ENCODE assay signal across 27 cellular contexts in genomic region chr7:151179287-151179860, GRCh38. TPM values are rescaled to one million over a fixed set of nuclear protein-coding genes. Genes with fewer than 3 reads are reported as not detected.
"Had no signal": no experiment of that assay in that cellular context is flagged by ENCODE, and none has a peak within 500 bp of the region (broad histone marks: within the 10 kb centered on the region; RNA-seq: fewer than 3 reads in every experiment).

No MANE protein-coding gene starts in this region.

- H2AFZ ChIP-seq: hepatocyte had no signal

- H3K4me1 ChIP-seq: colonic mucosa, tibial artery had no signal

- ATAC-seq: activated CD8-positive, alpha-beta T cell treated with anti-CD3 and anti-CD28 coated beads for 36 hours; activated naive CD8-positive, alpha-beta T cell treated with anti-CD3 and anti-CD28 coated beads, Interleukin-2, amount 50 U/mL, for 24 hours; left colon had no signal

- H3K27ac Mint-ChIP-seq: activated CD8-positive, alpha-beta T cell treated with anti-CD3 and anti-CD28 coated beads for 36 hours; activated naive CD4-positive, alpha-beta T cell treated with anti-CD3 and anti-CD28 coated beads, Interleukin-2, amount 10 ng/mL, durations not matched to agents 7 days and 5 days; activated naive CD8-positive, alpha-beta T cell treated with anti-CD3 and anti-CD28 coated beads, Interleukin-2, amount 50 U/mL, for 24 hours; activated T-cell treated with anti-CD3 and anti-CD28 coated beads, Interleukin-2, amount 50 U/mL, for 24 hours; activated T-helper 2 cell treated with anti-CD3 and anti-CD28 coated beads, Interferon-gamma antibody, Interleukin-2, Interleukin-4, amounts not matched to agents 10 μg/mL and 5 μg/mL and 100 μg/mL, durations not matched to agents 14 hours and 24 hours and 36 hours; mesothelial cell of epicardium; nephron had no signal

- H3K79me2 ChIP-seq: hepatocyte had no signal

- H3K4me3 Mint-ChIP-seq: activated CD8-positive, alpha-beta T cell treated with anti-CD3 and anti-CD28 coated beads for 36 hours; activated naive CD4-positive, alpha-beta T cell treated with anti-CD3 and anti-CD28 coated beads, Interleukin-2, amount 10 ng/mL, durations not matched to agents 7 days and 5 days; activated naive CD8-positive, alpha-beta T cell treated with anti-CD3 and anti-CD28 coated beads, Interleukin-2, amount 50 U/mL, for 24 hours; activated T-cell treated with anti-CD3 and anti-CD28 coated beads, Interleukin-2, amount 50 U/mL, for 24 hours; central memory CD8-positive, alpha-beta T cell; mesothelial cell of epicardium; nephron had no signal

- H3K4me1 Mint-ChIP-seq: activated naive CD4-positive, alpha-beta T cell treated with anti-CD3 and anti-CD28 coated beads, Interleukin-2, amount 10 ng/mL, durations not matched to agents 7 days and 5 days; activated naive CD8-positive, alpha-beta T cell treated with anti-CD3 and anti-CD28 coated beads, Interleukin-2, amount 50 U/mL, for 24 hours; central memory CD8-positive, alpha-beta T cell; mesothelial cell of epicardium; nephron had no signal

- H3K27me3 ChIP-seq: colonic mucosa had no signal

- H3K4me3 ChIP-seq: colonic mucosa, esophagus muscularis mucosa, hepatocyte, lung, tibial artery had no signal

- DNase-seq: activated CD4-positive, alpha-beta T cell treated with anti-CD3 and anti-CD28 coated beads for 48 hours; activated CD4-positive, CD25-positive, alpha-beta regulatory T cell; activated CD8-positive, alpha-beta T cell treated with anti-CD3 and anti-CD28 coated beads for 36 hours; activated naive CD4-positive, alpha-beta T cell treated with anti-CD3 and anti-CD28 coated beads, Interleukin-2, amount 10 ng/mL, durations not matched to agents 7 days and 5 days; activated naive CD8-positive, alpha-beta T cell treated with anti-CD3 and anti-CD28 coated beads, Interleukin-2, amount 50 U/mL, for 24 hours; anterior cingulate cortex; colonic mucosa; left colon; stimulated activated CD4-positive, alpha-beta T cell treated with anti-CD3 and anti-CD28 coated beads, Interleukin-12 subunit alpha, Interleukin-12 subunit beta, amount 100 ng/mL, for 4 hours; stimulated activated CD4-positive, alpha-beta T cell treated with anti-CD3 and anti-CD28 coated beads, Interleukin-1b, Interleukin-23, amount 100 ng/mL, for 48 hours; stimulated activated naive CD8-positive, alpha-beta T cell treated with anti-CD3 and anti-CD28 coated beads, Interleukin-15, Interleukin-2, amounts not matched to agents 100 U/mL and 50 U/mL, for 24 hours; substantia nigra; T-helper 1 cell; T-helper 9 cell; tibial artery had no signal

- H3K9me3 ChIP-seq: colonic mucosa, tibial artery had no signal

- H3K27ac ChIP-seq: colonic mucosa, esophagus muscularis mucosa, hepatocyte, tibial artery had no signal

- H3K4me2 ChIP-seq: hepatocyte had no signal

- H3K9me3 Mint-ChIP-seq: activated CD8-positive, alpha-beta T cell treated with anti-CD3 and anti-CD28 coated beads for 36 hours; activated naive CD4-positive, alpha-beta T cell treated with anti-CD3 and anti-CD28 coated beads, Interleukin-2, amount 10 ng/mL, durations not matched to agents 7 days and 5 days; activated naive CD8-positive, alpha-beta T cell treated with anti-CD3 and anti-CD28 coated beads, Interleukin-2, amount 50 U/mL, for 24 hours; activated T-cell treated with anti-CD3 and anti-CD28 coated beads, Interleukin-2, amount 50 U/mL, for 24 hours; activated T-helper 2 cell treated with anti-CD3 and anti-CD28 coated beads, Interferon-gamma antibody, Interleukin-2, Interleukin-4, amounts not matched to agents 10 μg/mL and 5 μg/mL and 100 μg/mL, durations not matched to agents 14 hours and 24 hours and 36 hours; central memory CD8-positive, alpha-beta T cell; mesothelial cell of epicardium; nephron had no signal

- H3K36me3 ChIP-seq: colonic mucosa, tibial artery had no signal

- H3K36me3 Mint-ChIP-seq: activated naive CD4-positive, alpha-beta T cell treated with anti-CD3 and anti-CD28 coated beads, Interleukin-2, amount 10 ng/mL, durations not matched to agents 7 days and 5 days; brain; mesothelial cell of epicardium had no signal

- FAIRE-seq: endometrium, islet of Langerhans, urothelium cell line had no signal

RNA-seq across cellular contexts. Expression of gene ASB10, which starts 7.7 kb away (rescaled TPM):
- total RNA-seq: activated CD8-positive, alpha-beta T cell treated with anti-CD3 and anti-CD28 coated beads for 36 hours; activated T-helper 2 cell treated with anti-CD3 and anti-CD28 coated beads, Interferon-gamma antibody, Interleukin-2, Interleukin-4, amounts not matched to agents 10 μg/mL and 5 μg/mL and 100 μg/mL, durations not matched to agents 14 hours and 24 hours and 36 hours; colonic mucosa; esophagus muscularis mucosa; hepatocyte; left colon; lung; mesothelial cell of epicardium had no signal

RNA-seq across cellular contexts. Expression of gene GBX1, which starts 11.9 kb away (rescaled TPM):
- total RNA-seq: activated CD8-positive, alpha-beta T cell treated with anti-CD3 and anti-CD28 coated beads for 36 hours; activated T-helper 2 cell treated with anti-CD3 and anti-CD28 coated beads, Interferon-gamma antibody, Interleukin-2, Interleukin-4, amounts not matched to agents 10 μg/mL and 5 μg/mL and 100 μg/mL, durations not matched to agents 14 hours and 24 hours and 36 hours; colonic mucosa; esophagus muscularis mucosa; hepatocyte; left colon; lung; mesothelial cell of epicardium had no signal

RNA-seq across cellular contexts. Expression of gene H2BK1, which starts 30.9 kb away (rescaled TPM):
- total RNA-seq: activated CD8-positive, alpha-beta T cell treated with anti-CD3 and anti-CD28 coated beads for 36 hours; activated T-helper 2 cell treated with anti-CD3 and anti-CD28 coated beads, Interferon-gamma antibody, Interleukin-2, Interleukin-4, amounts not matched to agents 10 μg/mL and 5 μg/mL and 100 μg/mL, durations not matched to agents 14 hours and 24 hours and 36 hours; colonic mucosa; esophagus muscularis mucosa; hepatocyte; left colon; mesothelial cell of epicardium had no signal
